In the genomic region with DNA sequence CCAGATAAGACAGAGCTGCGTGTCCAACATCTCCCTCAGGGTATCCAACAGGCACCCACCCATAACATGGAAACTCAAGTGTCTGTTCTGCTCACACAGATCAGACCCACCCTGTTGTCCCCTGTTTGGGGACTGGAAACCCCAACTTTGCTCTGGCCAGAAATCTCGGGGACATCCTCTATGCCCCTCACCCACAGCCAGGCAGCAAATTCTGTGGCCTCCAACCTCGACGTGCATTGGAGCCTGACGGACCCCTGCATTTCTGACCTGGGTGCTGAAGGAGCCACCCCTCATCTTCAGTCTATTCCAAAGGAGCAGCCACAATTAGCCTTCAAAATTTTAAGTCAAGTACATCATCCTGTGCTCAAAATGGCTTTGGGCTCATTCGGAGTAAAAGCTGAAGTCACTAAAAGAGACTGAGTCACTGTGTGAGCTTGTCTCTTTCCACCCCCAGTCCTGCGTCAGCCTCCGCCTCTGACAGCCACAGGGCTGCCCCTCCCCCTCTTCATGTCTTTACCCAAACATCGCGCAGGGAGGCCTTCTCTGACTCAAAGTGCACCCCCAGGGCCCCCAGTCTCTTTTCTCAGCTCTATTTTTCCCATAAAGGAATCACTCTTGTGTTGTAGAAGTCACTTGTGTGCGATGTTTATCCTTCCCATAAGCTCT, we compare ENCODE assay signal across 19 cellular contexts. TPM values are rescaled to one million over a fixed set of nuclear protein-coding genes. Genes with fewer than 3 reads are reported as not detected.
DNase-seq lines count a peak whose midpoint lies in the region; ATAC-seq and TF ChIP-seq lines count a peak whose summit lies in the region.
"Had no signal": no experiment of that assay in that cellular context is flagged by ENCODE, and none has a peak within 500 bp of the region (broad histone marks: within the 10 kb centered on the region; RNA-seq: fewer than 3 reads in every experiment).

No MANE protein-coding gene starts in this region.

- no peaks in the 10 kb centered on the region for H3K79me2 ChIP-seq in hepatocyte

- no peaks in the 10 kb centered on the region for H4K20me1 ChIP-seq in hepatocyte (ENCODE audit: insufficient read depth, poor library complexity, severe bottlenecking)

- TF ChIP-seq CTCF in hepatocyte (IDR thresholded peaks at IDR 0.05; ENCODE audit: poor library complexity): no peak

- DNase-seq in activated T-cell treated with anti-CD3 and anti-CD28 coated beads for 24 hours (ENCODE audit: low read depth) (peak; percentile 50), activated T-cell treated with anti-CD3 and anti-CD28 coated beads for 4 hours (no peak), hepatocyte (ENCODE audit: low spot score) (no peak), hippocampal formation (lab: John Stamatoyannopoulos, UW) (no peak)
- peak; percentile 36 for DNase-seq in activated naive CD8-positive, alpha-beta T cell treated with anti-CD3 and anti-CD28 coated beads for 36 hours
- peak; percentile 38 to 56 (median 55) for DNase-seq in stimulated activated CD4-positive, alpha-beta T cell treated with anti-CD3 and anti-CD28 coated beads, Interleukin-12 subunit alpha, Interleukin-12 subunit beta, amount 100 ng/mL, for 48 hours (ENCODE audit: low read depth in 2 of 3, low spot score in 1 of 3)
- DNase-seq in stimulated activated effector memory CD8-positive, alpha-beta T cell treated with anti-CD3 and anti-CD28 coated beads, Interleukin-12 subunit alpha, Interleukin-12 subunit beta, amount 100 ng/mL, for 72 hours (ENCODE audit: low spot score in 2 of 2): peak in 1 of 2 donors; percentile 19
- DNase-seq: GDM1, NCI-H1048, NCI-H2171 had no signal

- no peaks in the 10 kb centered on the region for H3K9me3 Mint-ChIP-seq in activated naive CD8-positive, alpha-beta T cell treated with anti-CD3 and anti-CD28 coated beads for 36 hours
- H3K9me3 Mint-ChIP-seq in stimulated activated effector memory CD8-positive, alpha-beta T cell treated with anti-CD3 and anti-CD28 coated beads, Interleukin-12 subunit alpha, Interleukin-12 subunit beta, amount 100 ng/mL, for 72 hours: no peaks in the 10 kb centered on the region
- H3K9me3 Mint-ChIP-seq: neural progenitor cell had no signal

- H3K4me1 ChIP-seq in hepatocyte (ENCODE audit: insufficient read depth): no peaks in the 10 kb centered on the region
- H3K4me1 ChIP-seq: neural progenitor cell, right atrium auricular region, tibial artery had no signal

- peaks cover 9% of the 10 kb centered on the region for H3K4me1 Mint-ChIP-seq in activated naive CD8-positive, alpha-beta T cell treated with anti-CD3 and anti-CD28 coated beads for 36 hours
- peaks cover 13% of the 10 kb centered on the region for H3K4me1 Mint-ChIP-seq in stimulated activated effector memory CD8-positive, alpha-beta T cell treated with anti-CD3 and anti-CD28 coated beads, Interleukin-12 subunit alpha, Interleukin-12 subunit beta, amount 100 ng/mL, for 72 hours

- H3K27ac Mint-ChIP-seq in activated naive CD8-positive, alpha-beta T cell treated with anti-CD3 and anti-CD28 coated beads for 36 hours: no peak overlapping the region
- no peak overlapping the region for H3K27ac Mint-ChIP-seq in stimulated activated effector memory CD8-positive, alpha-beta T cell treated with anti-CD3 and anti-CD28 coated beads, Interleukin-12 subunit alpha, Interleukin-12 subunit beta, amount 100 ng/mL, for 72 hours
- H3K27ac Mint-ChIP-seq: neural progenitor cell; T-helper 1 cell treated with Interleukin-12 subunit alpha and Interleukin-12 subunit beta and Interleukin-4 antibody, amounts not matched to agents 30 μg/mL and 1 μg/mL, for 36 hours had no signal

- no peaks in the 10 kb centered on the region for H3K27me3 ChIP-seq in hepatocyte
- H3K27me3 ChIP-seq: right atrium auricular region had no signal

- no peaks in the 10 kb centered on the region for H3K9me2 ChIP-seq in hepatocyte (replicated peaks; ENCODE audit: insufficient read depth)

- no peak overlapping the region for H3K27ac ChIP-seq in hepatocyte
- H3K27ac ChIP-seq: epithelial cell of prostate, neural progenitor cell, right atrium auricular region, tibial artery had no signal

- no peak overlapping the region for H3K4me3 Mint-ChIP-seq in activated naive CD8-positive, alpha-beta T cell treated with anti-CD3 and anti-CD28 coated beads for 36 hours
- no peak overlapping the region for H3K4me3 Mint-ChIP-seq in stimulated activated effector memory CD8-positive, alpha-beta T cell treated with anti-CD3 and anti-CD28 coated beads, Interleukin-12 subunit alpha, Interleukin-12 subunit beta, amount 100 ng/mL, for 72 hours
- H3K4me3 Mint-ChIP-seq: neural progenitor cell; T-helper 1 cell treated with Interleukin-12 subunit alpha and Interleukin-12 subunit beta and Interleukin-4 antibody, amounts not matched to agents 30 μg/mL and 1 μg/mL, for 36 hours had no signal

- H3K36me3 ChIP-seq in hepatocyte (replicated peaks; ENCODE audit: insufficient read depth, low read depth): no peaks in the 10 kb centered on the region
- H3K36me3 ChIP-seq: neural progenitor cell, right atrium auricular region, tibial artery had no signal

- peaks cover 49% of the 10 kb centered on the region for H3K27me3 Mint-ChIP-seq in activated naive CD8-positive, alpha-beta T cell treated with anti-CD3 and anti-CD28 coated beads for 36 hours

- WGBS in hepatocyte (ENCODE audit: low lambda C conversion rate, missing lambda C conversion rate): 69% methylated on average over 11 of the region's 11 CpGs

- no peak overlapping the region for H3K4me2 ChIP-seq in hepatocyte
- H3K4me2 ChIP-seq: neural progenitor cell had no signal

- no peaks in the 10 kb centered on the region for H3K9me3 ChIP-seq in hepatocyte (ENCODE audit: low read depth)
- H3K9me3 ChIP-seq: right atrium auricular region, tibial artery had no signal

- H2AFZ ChIP-seq in hepatocyte: no peak overlapping the region
- H2AFZ ChIP-seq: neural progenitor cell had no signal

- H3K4me3 ChIP-seq in hepatocyte: no peak overlapping the region
- H3K4me3 ChIP-seq: neural progenitor cell, right atrium auricular region, tibial artery had no signal

- peak; percentile 88 for ATAC-seq in stimulated activated effector memory CD8-positive, alpha-beta T cell treated with anti-CD3 and anti-CD28 coated beads, Interleukin-12 subunit alpha, Interleukin-12 subunit beta, amount 100 ng/mL, for 72 hours
- ATAC-seq in GM19467 (IDR thresholded peaks at IDR 0.05; ENCODE audit: unreplicated experiment): no peak

- no peaks in the 10 kb centered on the region for H3K36me3 Mint-ChIP-seq in activated naive CD8-positive, alpha-beta T cell treated with anti-CD3 and anti-CD28 coated beads for 36 hours
- no peaks in the 10 kb centered on the region for H3K36me3 Mint-ChIP-seq in stimulated activated effector memory CD8-positive, alpha-beta T cell treated with anti-CD3 and anti-CD28 coated beads, Interleukin-12 subunit alpha, Interleukin-12 subunit beta, amount 100 ng/mL, for 72 hours
- H3K36me3 Mint-ChIP-seq: neural progenitor cell had no signal

RNA-seq across cellular contexts. Expression of a gene that starts 24.4 kb away (rescaled TPM):
- 10 to 100 TPM; 12.6 to 13.9 TPM for total RNA-seq in activated naive CD8-positive, alpha-beta T cell treated with anti-CD3 and anti-CD28 coated beads for 36 hours
- total RNA-seq in hepatocyte: 17.3 and 29.5 TPM in 2 replicates
- 24.1 and 26.1 TPM in 2 replicates for polyA plus RNA-seq in hepatocyte
- polyA plus RNA-seq: keratinocyte had no signal

RNA-seq across cellular contexts. Expression of a gene that starts 24.9 kb away (rescaled TPM):
- not detected for total RNA-seq in activated naive CD8-positive, alpha-beta T cell treated with anti-CD3 and anti-CD28 coated beads for 36 hours
- not detected in 2 replicates for total RNA-seq in hepatocyte
- polyA plus RNA-seq in hepatocyte: not detected in 2 replicates
- total RNA-seq: glomerular endothelial cell, right atrium auricular region had no signal
- polyA plus RNA-seq: AG04450, keratinocyte had no signal

Comparison
In these comparisons a context has a peak if more than half of its experiments do, and no peak if none do; other contexts are left out.
1. DNase-seq: peak in activated T-cell treated with anti-CD3 and anti-CD28 coated beads for 24 hours (single experiment), activated naive CD8-positive, alpha-beta T cell treated with anti-CD3 and anti-CD28 coated beads for 36 hours (single experiment) and stimulated activated CD4-positive, alpha-beta T cell treated with anti-CD3 and anti-CD28 coated beads, Interleukin-12 subunit alpha, Interleukin-12 subunit beta, amount 100 ng/mL, for 48 hours (3 of 3); none in activated T-cell treated with anti-CD3 and anti-CD28 coated beads for 4 hours (single experiment), hepatocyte (single experiment) and hippocampal formation (0 of 2).